Comparison of ENCODE assay signal across 8 cellular contexts in genomic region chr1:151006331-151007052, GRCh38. TPM values are rescaled to one million over a fixed set of nuclear protein-coding genes. Genes with fewer than 3 reads are reported as not detected.
A peak's percentile ranks its signal among the peaks of the same experiment; 100 is the strongest.
DNase-seq lines count a peak whose midpoint lies in the region; ATAC-seq and TF ChIP-seq lines count a peak whose summit lies in the region.

MINDY1 (minus strand) TSS chr1:151006902; CDS start chr1:151002617, 4,285 bp downstream.

- peak; percentile 83 for TF ChIP-seq POLR2A in erythroblast (IDR thresholded peaks at IDR 0.05; ENCODE audit: low read length)

- DNase-seq in EH (ENCODE audit: low read depth) (peak; percentile 87), NCI-H524 treated with DMSO at 0.1 percent for 48 hours (lab: John Stamatoyannopoulos, UW) (peak; percentile 28), erythroblast (lab: John Stamatoyannopoulos, UW) (peak; percentile 84 to 86), superior temporal gyrus (ENCODE audit: extremely low spot score) (peak; percentile 94)
- peak; percentile 13 for DNase-seq in activated CD4-positive, alpha-beta T cell treated with anti-CD3 and anti-CD28 coated beads, Interleukin-2, amount 50 U/mL, for 1 hour

- peak within 1 kb of the TSS; percentile 99 for H3K27ac ChIP-seq in mesodermal cell (ENCODE audit: low read depth, low read length, severe bottlenecking)

- ATAC-seq in HG03108 (IDR thresholded peaks at IDR 0.05; ENCODE audit: unreplicated experiment) (peak; percentile 49), HG03442 (IDR thresholded peaks at IDR 0.05; ENCODE audit: unreplicated experiment) (no peak)

- peaks cover 15% of the 10 kb centered on the region for H3K4me1 ChIP-seq in mesodermal cell (ENCODE audit: control insufficient read depth, insufficient read depth, low read length, poor library complexity, severe bottlenecking)

- no peaks in the 10 kb centered on the region for H3K36me3 ChIP-seq in mesodermal cell (ENCODE audit: control insufficient read depth, insufficient read depth, low read length)

- WGBS in mesodermal cell (ENCODE audit: insufficient coverage in 2 of 2), 2 experiments, result 15 to 23% methylated on average over 9 to 10 of the region's 18 CpGs

- H3K9me3 ChIP-seq in mesodermal cell (ENCODE audit: control insufficient read depth, low read length), result no peaks in the 10 kb centered on the region

- H3K4me3 ChIP-seq in mesodermal cell (ENCODE audit: extremely low read depth, insufficient read depth, low read length, poor library complexity, severe bottlenecking), result peak within 1 kb of the TSS; percentile 35

RNA-seq across cellular contexts. Expression of gene MINDY1, which starts in this region (rescaled TPM):
- 9.3 TPM for polyA plus RNA-seq in mesodermal cell (2013, experiment 1 of 2)
- 8.0 TPM for polyA plus RNA-seq in mesodermal cell (2013, experiment 2 of 2)

Comparison
In these comparisons a context has a peak if more than half of its experiments do, and no peak if none do; other contexts are left out.
1. DNase-seq: peak in every context shown above with its lines; median percentile 94 in superior temporal gyrus; 87 in EH; 85 in erythroblast; 28 in NCI-H524 treated with DMSO at 0.1 percent for 48 hours; 13 in activated CD4-positive, alpha-beta T cell treated with anti-CD3 and anti-CD28 coated beads, Interleukin-2, amount 50 U/mL, for 1 hour.